8 cellular contexts compared by ENCODE assay signal in the genomic region with DNA sequence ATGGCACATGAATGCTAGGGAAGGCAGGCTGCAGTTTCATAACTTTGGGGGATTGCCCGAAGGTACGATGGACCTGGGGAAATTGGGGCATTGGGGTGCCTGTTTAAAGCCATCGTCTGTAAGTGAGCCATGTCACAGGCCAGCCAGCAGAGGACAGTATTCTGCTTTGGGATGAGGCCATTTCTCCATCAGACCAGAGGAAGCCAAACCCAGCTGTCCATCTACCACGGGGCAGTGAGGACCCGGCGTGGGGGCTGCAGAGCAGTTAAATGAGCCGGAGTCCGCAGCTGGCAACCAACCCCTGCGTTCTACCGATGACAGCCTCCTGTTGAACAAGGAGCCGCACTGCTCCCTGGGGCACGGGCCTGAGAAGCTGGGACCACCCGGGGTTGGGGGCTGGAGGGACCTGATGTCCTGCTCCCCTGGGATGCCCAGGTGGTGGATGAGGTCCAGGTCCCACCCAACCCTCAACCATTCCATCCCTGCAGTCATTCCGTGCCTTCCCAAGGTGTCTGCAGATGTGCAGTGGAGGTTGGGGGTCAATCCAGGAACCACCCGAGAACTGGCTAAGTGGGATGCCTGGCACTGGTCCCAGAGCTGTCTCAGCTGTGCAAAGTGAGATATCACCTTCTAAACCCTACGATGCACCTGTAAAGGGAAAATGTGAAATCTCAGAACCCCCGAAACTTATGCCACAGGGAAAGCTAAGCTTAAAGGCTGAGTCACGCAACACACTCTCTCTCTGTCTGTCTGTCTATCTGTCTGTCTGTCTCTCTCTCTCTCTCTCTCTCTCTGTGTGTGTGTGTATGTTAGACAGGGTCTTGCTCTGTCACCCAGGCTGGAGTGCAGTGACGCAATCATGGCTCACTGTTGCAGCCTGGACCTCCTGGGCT. TPM values are rescaled to one million over a fixed set of nuclear protein-coding genes. Genes with fewer than 3 reads are reported as not detected.
DNase-seq lines count a peak whose midpoint lies in the region; ATAC-seq, FAIRE-seq and TF ChIP-seq lines count a peak whose summit lies in the region.

No MANE protein-coding gene starts in this region.

- no peak overlapping the region for H3K27ac ChIP-seq in small intestine (ENCODE audit: low read depth in 1 of 2, low read length in 1 of 2)

- H3K27me3 ChIP-seq in small intestine (ENCODE audit: control insufficient read depth in 2 of 2, insufficient read depth in 2 of 2, low read length in 2 of 2), result no peaks in the 10 kb centered on the region

- no peak for ATAC-seq in HG03159 (IDR thresholded peaks at IDR 0.05; ENCODE audit: unreplicated experiment)

- H3K4me3 ChIP-seq in small intestine (ENCODE audit: low read depth in 1 of 2, low read length in 2 of 2), result no peak overlapping the region

- H3K36me3 Mint-ChIP-seq in brain, result no peaks in the 10 kb centered on the region

- H3K4me1 Mint-ChIP-seq in brain, result peaks cover 11% of the 10 kb centered on the region

- TF ChIP-seq CTCF in brain (conservative IDR thresholded peaks at IDR 0.05), result peak; percentile 70 to 85

- H3K9me3 Mint-ChIP-seq in brain, result peaks cover 0 to 3% (median 0%) of the 10 kb centered on the region in 5 experiments

- 38 to 42% (median 41%) methylated on average over 17 to 19 of the region's 19 CpGs for WGBS in small intestine, 3 donors

- peak overlapping the region in 1 of 5 experiments; percentile 2 for H3K4me3 Mint-ChIP-seq in brain

- peak overlapping the region in 1 of 5 experiments; percentile 10 for H3K27ac Mint-ChIP-seq in brain

- H3K36me3 ChIP-seq in small intestine (ENCODE audit: control insufficient read depth in 2 of 2, insufficient read depth in 2 of 2, low read length in 2 of 2), result no peaks in the 10 kb centered on the region

- H3K9me3 ChIP-seq in small intestine (ENCODE audit: control insufficient read depth, low read depth), result no peaks in the 10 kb centered on the region

- H3K4me1 ChIP-seq in small intestine (ENCODE audit: control insufficient read depth in 2 of 2, insufficient read depth in 1 of 2, low read depth in 1 of 2, low read length in 1 of 2), result no peaks in the 10 kb centered on the region

- FAIRE-seq in small intestine (lab: Jason Lieb, UNC), result no peak

- peaks cover 9% of the 10 kb centered on the region for H3K27me3 Mint-ChIP-seq in brain

- DNase-seq in activated CD8-positive, alpha-beta memory T cell treated with anti-CD3 and anti-CD28 coated beads for 24 hours, result peak; percentile 73
- DNase-seq in activated CD8-positive, alpha-beta memory T cell treated with anti-CD3 and anti-CD28 coated beads, Interleukin-2, amount 50 U/mL, for 48 hours, result no peak
- DNase-seq in NCI-H1105 treated with DMSO at 0.1 percent for 48 hours (lab: John Stamatoyannopoulos, UW), result peak; percentile 56
- peak; percentile 16 to 52 for DNase-seq in SW 1271 (lab: John Stamatoyannopoulos, UW)
- peak in 45 of 51 donors; percentile 4 to 66 (median 25) for DNase-seq in hypothalamus (lab: John Stamatoyannopoulos, UW)
- DNase-seq in small intestine, result peak; percentile 66

RNA-seq across cellular contexts. Expression of a gene that starts 12.1 kb away (rescaled TPM):
- polyA plus RNA-seq in brain (ENCODE audit: insufficient read depth, low read depth, low replicate concordance) (367 TPM), small intestine (10 to 100 TPM; 56.6 to 67.0 (median 59.4) TPM)

RNA-seq across cellular contexts. Expression of a gene that starts 48.2 kb away (rescaled TPM):
- polyA plus RNA-seq in brain (ENCODE audit: insufficient read depth, low read depth, low replicate concordance) (109 TPM), small intestine (100 to 1,000 TPM; 148 to 461 (median 376) TPM)

RNA-seq across cellular contexts. Expression of a gene that starts 53.1 kb away (rescaled TPM):
- 1.4 TPM for polyA plus RNA-seq in brain (ENCODE audit: insufficient read depth, low read depth, low replicate concordance)
- 10 to 100 TPM in 2 of 3 donors, 1 to 10 TPM in 1; 2.9 to 76.7 (median 34.9) TPM for polyA plus RNA-seq in small intestine
